ENCODE assay signal across 23 cellular contexts in the genomic region with DNA sequence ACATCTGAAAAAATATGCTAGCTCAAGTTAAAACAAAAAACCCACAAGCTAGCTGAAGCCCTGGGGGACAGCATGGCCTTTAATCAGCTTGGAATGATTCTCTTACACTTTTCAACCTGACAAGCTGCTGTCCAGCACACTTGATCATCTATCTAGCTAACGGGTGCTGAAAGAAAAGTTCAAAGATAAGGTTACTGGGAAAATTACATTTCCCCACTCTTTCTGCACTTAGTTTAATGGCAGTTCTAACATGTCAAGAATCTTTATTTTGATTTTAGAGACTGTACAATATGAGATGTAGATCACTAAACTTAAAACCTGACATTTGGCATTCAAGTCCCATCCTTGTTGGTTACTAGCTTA. TPM values are rescaled to one million over a fixed set of nuclear protein-coding genes. Genes with fewer than 3 reads are reported as not detected.
DNase-seq lines count a peak whose midpoint lies in the region; ATAC-seq and TF ChIP-seq lines count a peak whose summit lies in the region.
"Had no signal": no experiment of that assay in that cellular context is flagged by ENCODE, and none has a peak within 500 bp of the region (broad histone marks: within the 10 kb centered on the region; RNA-seq: fewer than 3 reads in every experiment).

No MANE protein-coding gene starts in this region.

- H3K4me1 ChIP-seq in OCI-LY1 (ENCODE audit: insufficient read depth, low read length, severe bottlenecking): no peaks in the 10 kb centered on the region
- H3K4me1 ChIP-seq: SJCRH30 had no signal

- H3K79me2 ChIP-seq in OCI-LY1 (ENCODE audit: insufficient read depth, low read length): peaks cover 7% of the 10 kb centered on the region; the same call in 1 of the 2 replicates

- no peaks in the 10 kb centered on the region for H3F3A ChIP-seq in OCI-LY1 (ENCODE audit: insufficient read depth, low read length)

- peaks cover 44% of the 10 kb centered on the region for H3K4me1 Mint-ChIP-seq in activated T-cell treated with anti-CD3 and anti-CD28 coated beads, Interleukin-2, amount 50 U/mL, for 72 hours (ENCODE audit: low read depth)
- peaks cover 25 to 57% of the 10 kb centered on the region in 2 donors for H3K4me1 Mint-ChIP-seq in effector memory CD8-positive, alpha-beta T cell (ENCODE audit: low read depth in 2 of 2)
- H3K4me1 Mint-ChIP-seq in stimulated activated effector memory CD8-positive, alpha-beta T cell treated with anti-CD3 and anti-CD28 coated beads, Interleukin-12 subunit alpha, Interleukin-12 subunit beta, amount 100 ng/mL, for 72 hours: peaks cover 62% of the 10 kb centered on the region

- no peak for ATAC-seq in activated T-cell treated with anti-CD3 and anti-CD28 coated beads, Interleukin-2, amount 50 U/mL, for 72 hours (replicated peaks in 1 of 2)
- ATAC-seq in effector memory CD8-positive, alpha-beta T cell (replicated peaks): no peak
- no peak for ATAC-seq in stimulated activated effector memory CD8-positive, alpha-beta T cell treated with anti-CD3 and anti-CD28 coated beads, Interleukin-12 subunit alpha, Interleukin-12 subunit beta, amount 100 ng/mL, for 72 hours
- ATAC-seq in HG03280 (IDR thresholded peaks at IDR 0.05; ENCODE audit: unreplicated experiment): no peak
- ATAC-seq: activated naive CD4-positive, alpha-beta T cell treated with anti-CD3 and anti-CD28 coated beads, Interleukin-2, amount 50 U/mL, for 72 hours; PC-3 had no signal

- no peak overlapping the region for H3K4me3 ChIP-seq in OCI-LY1 (ENCODE audit: low read depth, low read length, poor library complexity, severe bottlenecking)
- H3K4me3 ChIP-seq: left ventricle myocardium inferior, SJCRH30, smooth muscle cell, vagina had no signal

- no peak overlapping the region for H2AFZ ChIP-seq in OCI-LY1 (ENCODE audit: low read length)

- peaks cover 6 to 35% of the 10 kb centered on the region in 2 donors for H3K36me3 Mint-ChIP-seq in activated T-cell treated with anti-CD3 and anti-CD28 coated beads, Interleukin-2, amount 50 U/mL, for 72 hours (ENCODE audit: insufficient read depth in 2 of 2)
- H3K36me3 Mint-ChIP-seq in effector memory CD8-positive, alpha-beta T cell (ENCODE audit: insufficient read depth): peaks cover 80% of the 10 kb centered on the region
- H3K36me3 Mint-ChIP-seq in stimulated activated effector memory CD8-positive, alpha-beta T cell treated with anti-CD3 and anti-CD28 coated beads, Interleukin-12 subunit alpha, Interleukin-12 subunit beta, amount 100 ng/mL, for 72 hours: peaks cover 100% of the 10 kb centered on the region

- no peaks in the 10 kb centered on the region for H3K9me2 ChIP-seq in OCI-LY1 (ENCODE audit: low read depth, low read length)

- DNase-seq in activated T-cell treated with anti-CD3 and anti-CD28 coated beads, Interleukin-2, amount 50 U/mL, for 72 hours: no peak
- no peak for DNase-seq in activated T-cell treated with anti-CD3 and anti-CD28 coated beads, Interleukin-2, amount 50 U/mL, for 1 hour
- DNase-seq in effector memory CD8-positive, alpha-beta T cell: no peak
- DNase-seq in stimulated activated effector memory CD8-positive, alpha-beta T cell treated with anti-CD3 and anti-CD28 coated beads, Interleukin-12 subunit alpha, Interleukin-12 subunit beta, amount 100 ng/mL, for 72 hours (ENCODE audit: low spot score in 2 of 2): no peak
- DNase-seq in mesenteric fat pad (ENCODE audit: low spot score) (no peak), NOMO-1 (lab: John Stamatoyannopoulos, UW; ENCODE audit: unreplicated experiment in 2 of 2) (no peak)
- DNase-seq: activated CD4-positive, alpha-beta T cell treated with anti-CD3 and anti-CD28 coated beads, Interleukin-2, amount 50 U/mL, for 48 hours; BE2C; head of caudate nucleus; left ventricle myocardium inferior; NCI-H1694 treated with DMSO at 0.1 percent for 48 hours; SJCRH30; stimulated activated CD4-positive, alpha-beta T cell treated with anti-CD3 and anti-CD28 coated beads, Interleukin-4, amount 100 ng/mL, for 1 hour had no signal

- no peaks in the 10 kb centered on the region for H3K27me3 Mint-ChIP-seq in activated T-cell treated with anti-CD3 and anti-CD28 coated beads, Interleukin-2, amount 50 U/mL, for 72 hours (ENCODE audit: low read depth)
- H3K27me3 Mint-ChIP-seq in effector memory CD8-positive, alpha-beta T cell: no peaks in the 10 kb centered on the region
- H3K27me3 Mint-ChIP-seq: IgD-negative memory B cell had no signal

- no peak overlapping the region for H3K9ac ChIP-seq in OCI-LY1 (ENCODE audit: low read length)

- H4K20me1 ChIP-seq in OCI-LY1 (ENCODE audit: insufficient read depth, low read length): no peaks in the 10 kb centered on the region

- peaks cover 86% of the 10 kb centered on the region for H3K36me3 ChIP-seq in OCI-LY1 (ENCODE audit: insufficient read depth, low read length)
- H3K36me3 ChIP-seq: BE2C had no signal

- no peaks in the 10 kb centered on the region for H3K27me3 ChIP-seq in OCI-LY1 (ENCODE audit: insufficient read depth, low read length)
- H3K27me3 ChIP-seq: BE2C, neutrophil, SJCRH30, vagina had no signal

- TF ChIP-seq CTCF in OCI-LY1 (IDR thresholded peaks at IDR 0.05; ENCODE audit: low read length): no peak

- no peaks in the 10 kb centered on the region for H3K9me3 Mint-ChIP-seq in activated T-cell treated with anti-CD3 and anti-CD28 coated beads, Interleukin-2, amount 50 U/mL, for 72 hours
- no peaks in the 10 kb centered on the region for H3K9me3 Mint-ChIP-seq in effector memory CD8-positive, alpha-beta T cell
- no peaks in the 10 kb centered on the region for H3K9me3 Mint-ChIP-seq in stimulated activated effector memory CD8-positive, alpha-beta T cell treated with anti-CD3 and anti-CD28 coated beads, Interleukin-12 subunit alpha, Interleukin-12 subunit beta, amount 100 ng/mL, for 72 hours
- H3K9me3 Mint-ChIP-seq: activated naive CD4-positive, alpha-beta T cell treated with anti-CD3 and anti-CD28 coated beads, Interleukin-2, amount 50 U/mL, for 72 hours; IgD-negative memory B cell; T-helper 1 cell treated with Interleukin-12 subunit alpha and Interleukin-12 subunit beta and Interleukin-4 antibody, amounts not matched to agents 30 μg/mL and 1 μg/mL, for 36 hours had no signal

- H3K27ac ChIP-seq in OCI-LY1 (ENCODE audit: low read depth, low read length, poor library complexity, severe bottlenecking): peak overlapping the region; percentile 6
- H3K27ac ChIP-seq: left ventricle myocardium inferior, SJCRH30, vagina, VCaP had no signal

- H3K9me3 ChIP-seq in OCI-LY1 (ENCODE audit: low read length): no peaks in the 10 kb centered on the region
- H3K9me3 ChIP-seq: BE2C, left ventricle myocardium inferior, neutrophil, SJCRH30, vagina had no signal

- H3K27ac Mint-ChIP-seq in activated T-cell treated with anti-CD3 and anti-CD28 coated beads, Interleukin-2, amount 50 U/mL, for 72 hours: peak overlapping the region; percentile 82
- H3K27ac Mint-ChIP-seq in effector memory CD8-positive, alpha-beta T cell: peak overlapping the region; percentile 5 to 10
- peak overlapping the region; percentile 1 for H3K27ac Mint-ChIP-seq in stimulated activated effector memory CD8-positive, alpha-beta T cell treated with anti-CD3 and anti-CD28 coated beads, Interleukin-12 subunit alpha, Interleukin-12 subunit beta, amount 100 ng/mL, for 72 hours
- H3K27ac Mint-ChIP-seq: activated naive CD4-positive, alpha-beta T cell treated with anti-CD3 and anti-CD28 coated beads, Interleukin-2, amount 50 U/mL, for 72 hours; T-helper 1 cell treated with Interleukin-12 subunit alpha and Interleukin-12 subunit beta and Interleukin-4 antibody, amounts not matched to agents 30 μg/mL and 1 μg/mL, for 36 hours had no signal

- no peak overlapping the region for H3K4me2 ChIP-seq in OCI-LY1 (ENCODE audit: low read length)
- H3K4me2 ChIP-seq: smooth muscle cell had no signal

- H3K4me3 Mint-ChIP-seq in activated T-cell treated with anti-CD3 and anti-CD28 coated beads, Interleukin-2, amount 50 U/mL, for 72 hours: no peak overlapping the region
- H3K4me3 Mint-ChIP-seq in effector memory CD8-positive, alpha-beta T cell: no peak overlapping the region
- no peak overlapping the region for H3K4me3 Mint-ChIP-seq in stimulated activated effector memory CD8-positive, alpha-beta T cell treated with anti-CD3 and anti-CD28 coated beads, Interleukin-12 subunit alpha, Interleukin-12 subunit beta, amount 100 ng/mL, for 72 hours
- H3K4me3 Mint-ChIP-seq: IgD-negative memory B cell; T-helper 1 cell treated with Interleukin-12 subunit alpha and Interleukin-12 subunit beta and Interleukin-4 antibody, amounts not matched to agents 30 μg/mL and 1 μg/mL, for 36 hours had no signal

RNA-seq across cellular contexts. Expression of a gene that starts 53.4 kb away (rescaled TPM):
- total RNA-seq in activated T-cell treated with anti-CD3 and anti-CD28 coated beads, Interleukin-2, amount 50 U/mL, for 72 hours: 100 to 1,000 TPM; 161 to 162 TPM
- 34.4 TPM for total RNA-seq in mesenteric fat pad

RNA-seq across cellular contexts. Expression of a gene that starts 59.5 kb away (rescaled TPM):
- 10 to 100 TPM; 43.5 to 46.8 TPM for total RNA-seq in activated T-cell treated with anti-CD3 and anti-CD28 coated beads, Interleukin-2, amount 50 U/mL, for 72 hours
- 9.1 TPM for total RNA-seq in mesenteric fat pad

Comparison
In these comparisons a context has a peak if more than half of its experiments do, and no peak if none do; other contexts are left out.
1. H3K27ac Mint-ChIP-seq: peak in every context shown above with its lines; median percentile 82 in activated T-cell treated with anti-CD3 and anti-CD28 coated beads, Interleukin-2, amount 50 U/mL, for 72 hours; 8 in effector memory CD8-positive, alpha-beta T cell; 1 in stimulated activated effector memory CD8-positive, alpha-beta T cell treated with anti-CD3 and anti-CD28 coated beads, Interleukin-12 subunit alpha, Interleukin-12 subunit beta, amount 100 ng/mL, for 72 hours.